10 cellular contexts compared by ENCODE assay signal in the genomic region with DNA sequence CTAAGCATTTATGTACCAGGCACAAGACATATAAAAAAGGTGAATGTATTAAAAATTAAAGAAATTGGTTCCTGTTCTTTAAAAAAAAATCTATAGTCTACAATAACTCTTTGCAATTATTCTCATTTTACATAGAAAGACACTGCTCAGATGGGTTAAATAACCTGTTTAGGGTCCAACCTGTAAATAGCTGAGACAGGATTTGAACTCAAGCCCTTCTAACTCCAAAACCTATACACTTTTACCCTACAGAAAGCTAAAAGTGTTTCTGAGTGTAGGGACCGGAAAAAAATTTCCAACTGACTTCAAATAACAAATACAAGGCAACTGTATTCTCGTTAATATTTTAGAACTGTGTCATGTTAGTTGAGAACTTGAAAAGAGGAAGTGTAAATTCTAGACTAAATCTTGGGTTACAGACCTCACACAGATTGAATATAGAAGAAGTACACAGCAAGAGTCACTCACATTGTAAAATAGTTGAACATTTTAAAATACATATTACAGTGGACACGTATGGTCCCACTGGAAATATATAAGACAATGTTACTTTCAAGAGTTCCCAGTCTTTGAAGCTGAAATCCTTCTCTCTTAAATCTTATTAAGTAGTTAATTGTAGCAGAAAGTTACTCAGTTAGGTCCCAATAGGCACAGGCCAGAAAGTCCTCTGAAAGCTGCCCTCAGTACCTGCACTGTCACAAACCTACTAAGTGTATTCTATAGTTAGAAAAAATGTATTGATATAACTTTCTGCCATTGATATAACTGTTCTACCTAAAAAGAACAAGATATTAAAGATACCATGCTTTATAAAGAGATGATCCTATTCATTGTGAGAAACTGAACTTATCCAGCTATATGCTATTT. TPM values are rescaled to one million over a fixed set of nuclear protein-coding genes. Genes with fewer than 3 reads are reported as not detected.
DNase-seq lines count a peak whose midpoint lies in the region; ATAC-seq lines count a peak whose summit lies in the region.
"Had no signal": no experiment of that assay in that cellular context is flagged by ENCODE, and none has a peak within 500 bp of the region (broad histone marks: within the 10 kb centered on the region; RNA-seq: fewer than 3 reads in every experiment).

No MANE protein-coding gene starts in this region.

- no peaks in the 10 kb centered on the region for H3K4me1 ChIP-seq in neuronal stem cell (ENCODE audit: control insufficient read depth in 2 of 2, insufficient read depth in 1 of 2, low read depth in 1 of 2, low read length in 2 of 2)

- H4K8ac ChIP-seq in neuronal stem cell (ENCODE audit: low read depth, low read length) = no peak overlapping the region

- DNase-seq in CD1c-positive myeloid dendritic cell (ENCODE audit: extremely low spot score) (peak; percentile 64), NOMO-1 (lab: John Stamatoyannopoulos, UW; ENCODE audit: unreplicated experiment in 2 of 2) (peak; percentile 6 to 81), NCI-H146 (lab: John Stamatoyannopoulos, UW) (no peak), KG1 (lab: John Stamatoyannopoulos, UW) (no peak), neuronal stem cell (ENCODE audit: low spot score) (no peak), D341Med (ENCODE audit: low spot score) (no peak)
- DNase-seq: nucleus accumbens had no signal

- no peak overlapping the region for H2BK12ac ChIP-seq in neuronal stem cell (ENCODE audit: low read length)

- H4K91ac ChIP-seq in neuronal stem cell (ENCODE audit: low read depth, low read length, poor library complexity) = no peak overlapping the region

- H2AK5ac ChIP-seq in neuronal stem cell (ENCODE audit: low read depth, low read length) = no peak overlapping the region

- H3K9me3 ChIP-seq in neuronal stem cell (replicated peaks in 1 of 2; ENCODE audit: control insufficient read depth in 2 of 2, insufficient read depth in 1 of 2, low read depth in 1 of 2, low read length in 2 of 2) = no peaks in the 10 kb centered on the region
- H3K9me3 ChIP-seq: gastroesophageal sphincter had no signal

- WGBS in neuronal stem cell (ENCODE audit: extremely low coverage in 2 of 2, insufficient read length in 2 of 2, insufficient replicate concordance in 1 of 2), 2 donors = no CpG with 5 or more reads among the region's 3 CpGs

- no peak overlapping the region for H2BK120ac ChIP-seq in neuronal stem cell (ENCODE audit: low read depth, low read length)

- no peak overlapping the region for H3K9ac ChIP-seq in neuronal stem cell (ENCODE audit: low read depth, low read length, poor library complexity)

- H2AFZ ChIP-seq in neuronal stem cell (ENCODE audit: low read length) = no peak overlapping the region

- H2BK5ac ChIP-seq in neuronal stem cell (ENCODE audit: low read length) = no peak overlapping the region

- H3K4ac ChIP-seq in neuronal stem cell (ENCODE audit: low read length) = no peak overlapping the region

- no peaks in the 10 kb centered on the region for H3K36me3 ChIP-seq in neuronal stem cell (replicated peaks in 1 of 2; ENCODE audit: control insufficient read depth in 2 of 2, insufficient read depth in 2 of 2, low read length in 2 of 2)
- H3K36me3 ChIP-seq: gastroesophageal sphincter had no signal

- no peak overlapping the region for H3K18ac ChIP-seq in neuronal stem cell (ENCODE audit: low read length)

- H3K14ac ChIP-seq in neuronal stem cell (ENCODE audit: low read length) = no peak overlapping the region

- peak; percentile 76 for ATAC-seq in GM19372 (IDR thresholded peaks at IDR 0.05; ENCODE audit: low read depth, unreplicated experiment)
- ATAC-seq in HG02981 (IDR thresholded peaks at IDR 0.05; ENCODE audit: unreplicated experiment) = peak; percentile 84
- ATAC-seq: gastroesophageal sphincter had no signal

- no peak overlapping the region for H3K4me2 ChIP-seq in neuronal stem cell (ENCODE audit: insufficient read depth, low read length, poor library complexity, severe bottlenecking)

- no peak overlapping the region for H2BK15ac ChIP-seq in neuronal stem cell (ENCODE audit: low read length)

- H3K4me3 ChIP-seq in neuronal stem cell (ENCODE audit: low read length in 2 of 2) = no peak overlapping the region
- H3K4me3 ChIP-seq: gastroesophageal sphincter had no signal

- no peak overlapping the region for H3K27ac ChIP-seq in neuronal stem cell (replicated peaks; ENCODE audit: low read length)

- H3K79me1 ChIP-seq in neuronal stem cell (ENCODE audit: low read depth, low read length) = no peaks in the 10 kb centered on the region

- H3K27me3 ChIP-seq in neuronal stem cell (ENCODE audit: control insufficient read depth in 3 of 3, insufficient read depth in 3 of 3, low read depth in 1 of 3, low read length in 3 of 3) = no peaks in the 10 kb centered on the region
- H3K27me3 ChIP-seq: gastroesophageal sphincter had no signal

- H3K23ac ChIP-seq in neuronal stem cell (ENCODE audit: low read depth, low read length, poor library complexity) = no peak overlapping the region

RNA-seq across cellular contexts. Expression of a gene that starts 7.3 kb away (rescaled TPM):
- polyA plus RNA-seq in neuronal stem cell (2013, experiment 1 of 2) = 12.9 TPM
- 14.2 TPM for polyA plus RNA-seq in neuronal stem cell (2013, experiment 2 of 2)

Comparison
In these comparisons a context has a peak if more than half of its experiments do, and no peak if none do; other contexts are left out.
1. DNase-seq: peak in CD1c-positive myeloid dendritic cell (single experiment) and NOMO-1 (2 of 2); none in NCI-H146 (single experiment), KG1 (single experiment), neuronal stem cell (single experiment) and D341Med (single experiment).